ENCODE assay signal across 23 cellular contexts in the genomic region with DNA sequence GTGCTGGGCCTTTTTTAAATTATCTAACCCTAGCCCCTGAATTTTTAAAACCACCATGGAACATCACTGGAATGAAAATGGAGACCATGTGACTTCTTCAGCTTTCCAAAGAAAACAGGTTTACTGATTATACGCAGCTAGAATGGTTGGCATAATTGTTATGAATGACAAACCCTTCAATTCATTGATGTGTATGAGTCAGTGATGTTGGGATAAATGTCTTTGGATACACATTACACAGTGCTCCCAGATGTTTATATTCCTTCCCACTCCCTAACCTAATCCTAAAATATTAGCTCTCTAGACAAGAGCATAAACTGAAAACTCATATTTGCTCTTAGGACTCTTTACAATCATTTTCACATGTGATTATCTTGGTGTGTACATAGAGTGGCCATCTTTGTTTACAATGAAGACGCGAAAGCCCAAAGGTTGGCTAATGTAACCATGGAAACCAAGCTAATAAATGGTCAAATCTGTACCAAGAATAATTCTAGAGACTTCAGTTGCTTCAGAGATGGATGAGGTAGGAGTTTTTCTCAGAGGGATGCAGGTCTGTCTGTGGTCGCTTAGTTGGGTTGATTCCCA.
"Had no signal": no experiment of that assay in that cellular context is flagged by ENCODE, and none has a peak within 500 bp of the region (broad histone marks: within the 10 kb centered on the region; RNA-seq: fewer than 3 reads in every experiment).

No MANE protein-coding gene starts in this region.

- H3K36me3 ChIP-seq: neutrophil, transverse colon had no signal

- H3K27ac ChIP-seq: dorsolateral prefrontal cortex, neutrophil, skin epidermis, transverse colon had no signal

- FAIRE-seq: bronchial epithelial cell, keratinocyte had no signal

- ATAC-seq: activated CD8-positive, alpha-beta T cell treated with anti-CD3 and anti-CD28 coated beads, Interleukin-2, amount 10 ng/mL, durations not matched to agents 7 days and 5 days; activated naive CD8-positive, alpha-beta T cell treated with anti-CD3 and anti-CD28 coated beads, Interleukin-2, amount 50 U/mL, for 24 hours; left lobe of liver; mucosa of descending colon; naive thymus-derived CD4-positive, alpha-beta T cell had no signal

- H3K27me3 ChIP-seq: dorsolateral prefrontal cortex, neutrophil, transverse colon had no signal

- H3K4me3 ChIP-seq: dorsolateral prefrontal cortex, mucosa of descending colon, skin epidermis, transverse colon had no signal

- DNase-seq: activated CD4-positive, alpha-beta T cell treated with anti-CD3 and anti-CD28 coated beads, Interleukin-2, amount 10 ng/mL, durations not matched to agents 24 days and 14 days; activated CD4-positive, CD25-positive, alpha-beta regulatory T cell; activated CD8-positive, alpha-beta memory T cell treated with anti-CD3 and anti-CD28 coated beads, Interleukin-2, amount 50 U/mL, for 48 hours; activated CD8-positive, alpha-beta T cell treated with anti-CD3 and anti-CD28 coated beads, Interleukin-2, amount 10 ng/mL, durations not matched to agents 7 days and 5 days; activated naive CD4-positive, alpha-beta T cell treated with Interleukin-2 at 50 U/mL for 16 hours; activated naive CD8-positive, alpha-beta T cell treated with anti-CD3 and anti-CD28 coated beads, Interleukin-2, amount 50 U/mL, for 24 hours; aorta; dorsolateral prefrontal cortex; erythroblast; hippocampal formation; mammary epithelial cell; mucosa of descending colon; naive thymus-derived CD4-positive, alpha-beta T cell; stimulated activated CD4-positive, alpha-beta T cell treated with anti-CD3 and anti-CD28 coated beads, Interleukin-4, amount 100 ng/mL, for 24 hours; stimulated activated naive CD4-positive, alpha-beta T cell; substantia nigra; SW 1271; transverse colon had no signal

- H3K9me3 ChIP-seq: mucosa of descending colon, neutrophil, transverse colon had no signal

- H3K4me1 ChIP-seq: transverse colon had no signal
